27 cellular contexts compared by ENCODE assay signal in the genomic region with DNA sequence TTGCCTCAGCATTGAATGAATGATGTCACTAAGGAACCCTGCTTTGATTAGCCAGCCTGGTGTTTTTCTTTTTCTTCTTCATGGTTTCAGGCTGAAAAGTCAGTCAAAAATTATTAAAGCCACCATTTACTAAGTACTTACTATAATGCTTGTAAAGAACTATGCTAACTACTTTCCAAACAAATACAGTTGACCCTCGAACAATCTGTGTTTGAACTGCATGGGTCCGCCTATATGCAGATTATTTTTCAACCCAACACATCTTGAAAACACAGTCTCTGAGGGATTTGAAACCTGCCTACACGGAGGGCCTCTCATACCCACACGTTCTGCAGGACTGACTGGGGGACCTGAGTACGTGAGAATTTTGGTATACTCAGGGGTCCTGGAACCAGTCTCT.
"Had no signal": no experiment of that assay in that cellular context is flagged by ENCODE, and none has a peak within 500 bp of the region (broad histone marks: within the 10 kb centered on the region; RNA-seq: fewer than 3 reads in every experiment).

No MANE protein-coding gene starts in this region.

- ATAC-seq: heart right ventricle; mucosa of descending colon; naive thymus-derived CD4-positive, alpha-beta T cell; sciatic nerve; stimulated activated memory B cell treated with anti-CD40 and anti-IgM and Interleukin-4, amounts not matched to agents 10 μg/mL and 1 μg/mL and 100 μg/mL, for 72 hours; stimulated activated naive CD8-positive, alpha-beta T cell treated with anti-CD3 and anti-CD28 coated beads, Interleukin-15, amount 100 ng/mL, for 72 hours had no signal

- H3K9me3 Mint-ChIP-seq: naive thymus-derived CD4-positive, alpha-beta T cell; nephron progenitor cell; neural progenitor cell; stimulated activated memory B cell treated with anti-CD40 and anti-IgM and Interleukin-4, amounts not matched to agents 10 μg/mL and 1 μg/mL and 100 μg/mL, for 72 hours; stimulated activated naive CD8-positive, alpha-beta T cell treated with anti-CD3 and anti-CD28 coated beads, Interleukin-15, amount 100 ng/mL, for 72 hours; type B pancreatic cell had no signal

- H3K27ac Mint-ChIP-seq: nephron progenitor cell; neural progenitor cell; stimulated activated memory B cell treated with anti-CD40 and anti-IgM and Interleukin-4, amounts not matched to agents 10 μg/mL and 1 μg/mL and 100 μg/mL, for 72 hours; type B pancreatic cell had no signal

- H3K4me3 Mint-ChIP-seq: naive thymus-derived CD4-positive, alpha-beta T cell; nephron progenitor cell; neural progenitor cell; stimulated activated memory B cell treated with anti-CD40 and anti-IgM and Interleukin-4, amounts not matched to agents 10 μg/mL and 1 μg/mL and 100 μg/mL, for 72 hours; stimulated activated naive CD8-positive, alpha-beta T cell treated with anti-CD3 and anti-CD28 coated beads, Interleukin-15, amount 100 ng/mL, for 72 hours; type B pancreatic cell had no signal

- H3K4me1 ChIP-seq: uterus had no signal

- H3K27ac ChIP-seq: heart right ventricle, hepatocyte, left ventricle myocardium inferior, neural progenitor cell, neutrophil, parathyroid adenoma, right atrium auricular region, tibial nerve, uterus had no signal

- H3K4me3 ChIP-seq: heart right ventricle, hepatocyte, left ventricle myocardium inferior, lung, mucosa of descending colon, neural progenitor cell, right atrium auricular region, tibial nerve, uterus had no signal

- DNase-seq: heart right ventricle; islet precursor cell; left ventricle myocardium inferior; midbrain; mucosa of descending colon; naive thymus-derived CD4-positive, alpha-beta T cell; nephron progenitor cell; occipital lobe; small intestine; stimulated activated CD4-positive, alpha-beta T cell treated with anti-CD3 and anti-CD28 coated beads, Interleukin-1b, Interleukin-23, amount 100 ng/mL, for 48 hours; stimulated activated CD4-positive, alpha-beta T cell treated with anti-CD3 and anti-CD28 coated beads, Interleukin-2, amount 100 ng/mL, for 48 hours; stimulated activated CD4-positive, alpha-beta T cell treated with anti-CD3 and anti-CD28 coated beads, Interleukin-4, amount 100 ng/mL, for 4 hours; stimulated activated CD8-positive, alpha-beta memory T cell treated with anti-CD3 and anti-CD28 coated beads, Interleukin-4, amount 100 ng/mL, for 48 hours; stimulated activated naive CD4-positive, alpha-beta T cell treated with Interleukin-2 at 50 U/mL for 16 hours; stimulated activated naive CD8-positive, alpha-beta T cell treated with anti-CD3 and anti-CD28 coated beads, Interleukin-15, amount 100 ng/mL, for 72 hours; substantia nigra; uterus had no signal

- H3K36me3 ChIP-seq: heart right ventricle, left ventricle myocardium inferior, neural progenitor cell, neutrophil, right atrium auricular region, tibial nerve, uterus had no signal

- H3K27me3 ChIP-seq: heart right ventricle, hepatocyte, neural progenitor cell, neutrophil, right atrium auricular region, tibial nerve, uterus had no signal

- H3K27me3 Mint-ChIP-seq: naive thymus-derived CD4-positive, alpha-beta T cell; stimulated activated memory B cell treated with anti-CD40 and anti-IgM and Interleukin-4, amounts not matched to agents 10 μg/mL and 1 μg/mL and 100 μg/mL, for 72 hours; stimulated activated naive CD8-positive, alpha-beta T cell treated with anti-CD3 and anti-CD28 coated beads, Interleukin-15, amount 100 ng/mL, for 72 hours had no signal

- H3K36me3 Mint-ChIP-seq: neural progenitor cell had no signal

- H3K9me3 ChIP-seq: heart right ventricle, left ventricle myocardium inferior, mucosa of descending colon, neutrophil, right atrium auricular region, tibial nerve, uterus had no signal
